In genomic region chr3:66076861-66077495, GRCh38 we compare ENCODE assay signal across 24 cellular contexts. TPM values are rescaled to one million over a fixed set of nuclear protein-coding genes. Genes with fewer than 3 reads are reported as not detected.
DNase-seq lines count a peak whose midpoint lies in the region; ATAC-seq, FAIRE-seq and TF ChIP-seq lines count a peak whose summit lies in the region.
"Had no signal": no experiment of that assay in that cellular context is flagged by ENCODE, and none has a peak within 500 bp of the region (broad histone marks: within the 10 kb centered on the region; RNA-seq: fewer than 3 reads in every experiment).

No MANE protein-coding gene starts in this region.

- H3K27me3 ChIP-seq in BJ (ENCODE audit: control insufficient read depth, insufficient read depth, low read length): no peaks in the 10 kb centered on the region
- H3K27me3 ChIP-seq in SK-N-SH (ENCODE audit: insufficient read depth): no peaks in the 10 kb centered on the region
- H3K27me3 ChIP-seq in stomach: no peaks in the 10 kb centered on the region
- H3K27me3 ChIP-seq in left ventricle myocardium inferior (ENCODE audit: low read depth): no peaks in the 10 kb centered on the region
- H3K27me3 ChIP-seq: esophagus muscularis mucosa, suprapubic skin had no signal

- peaks cover 22% of the 10 kb centered on the region for H3F3A ChIP-seq in SK-N-SH (replicated peaks; ENCODE audit: insufficient read depth)

- TF ChIP-seq EP300 in SK-N-SH (IDR thresholded peaks at IDR 0.05; ENCODE audit: borderline replicate concordance in 1 of 2, low read depth in 1 of 2, low read length in 1 of 2): peak; percentile 77 to 92; a peak in 3 of 4 replicates
- TF ChIP-seq EP300 in stomach (IDR thresholded peaks at IDR 0.05): no peak

- peak overlapping the region; percentile 72 to 95 for H3K27ac ChIP-seq in SK-N-SH (ENCODE audit: low read depth in 2 of 2, low read length in 1 of 2)
- H3K27ac ChIP-seq in stomach: no peak overlapping the region
- H3K27ac ChIP-seq in left ventricle myocardium inferior (replicated peaks): no peak overlapping the region
- H3K27ac ChIP-seq: esophagus muscularis mucosa, suprapubic skin had no signal

- intact Hi-C loops in sciatic nerve (cut with DNase I): no loop called here
- intact Hi-C loops in stomach (cut with DNase I; ENCODE audit: low total_unique reads): no loop called here
- intact Hi-C loops in left ventricle myocardium inferior (cut with micrococcal nuclease): no loop called here

- peak; percentile 44 for TF ChIP-seq RAD21 in SK-N-SH (IDR thresholded peaks at IDR 0.05; ENCODE audit: low read length)

- peak; percentile 96 for ATAC-seq in sciatic nerve
- ATAC-seq: left colon, mucosa of descending colon had no signal

- H3K36me3 ChIP-seq in BJ (ENCODE audit: control insufficient read depth, insufficient read depth, low read length) (no peaks in the 10 kb centered on the region), SK-N-SH (replicated peaks in 1 of 2; ENCODE audit: control insufficient read depth in 1 of 2, insufficient read depth in 2 of 2, low read length in 1 of 2) (no peaks in the 10 kb centered on the region), stomach (no peaks in the 10 kb centered on the region), left ventricle myocardium inferior (no peaks in the 10 kb centered on the region)
- H3K36me3 ChIP-seq: esophagus muscularis mucosa, suprapubic skin had no signal

- H3K4me2 ChIP-seq in SK-N-SH: peak overlapping the region; percentile 46; the same call in 1 of the 2 replicates

- no peaks in the 10 kb centered on the region for H4K20me1 ChIP-seq in SK-N-SH (ENCODE audit: insufficient read depth)

- H3K9me3 ChIP-seq in SK-N-SH (no peaks in the 10 kb centered on the region), stomach (no peaks in the 10 kb centered on the region), left ventricle myocardium inferior (replicated peaks) (peaks cover 9% of the 10 kb centered on the region)
- H3K9me3 ChIP-seq: mucosa of descending colon, suprapubic skin had no signal

- no peak for TF ChIP-seq POLR2A in stomach (IDR thresholded peaks at IDR 0.05)

- no peak for TF ChIP-seq CTCF in BJ (IDR thresholded peaks at IDR 0.05; ENCODE audit: insufficient read depth, low read depth, low read length)
- no peak for TF ChIP-seq CTCF in SK-N-SH (IDR thresholded peaks at IDR 0.05)
- TF ChIP-seq CTCF in fibroblast of villous mesenchyme (IDR thresholded peaks at IDR 0.05; ENCODE audit: insufficient read depth, low read depth, low read length): no peak
- no peak for TF ChIP-seq CTCF in stomach (IDR thresholded peaks at IDR 0.05)
- no peak for TF ChIP-seq CTCF in left ventricle myocardium inferior (IDR thresholded peaks at IDR 0.05; ENCODE audit: borderline replicate concordance)

- peak overlapping the region; percentile 7 for H2AFZ ChIP-seq in SK-N-SH (ENCODE audit: low read depth)

- 9% methylated on average over 6 of the region's 6 CpGs for whole genome bisulfite sequencing in SK-N-SH (ENCODE audit: low lambda C conversion rate)
- WGBS in stomach, 5 donors: 73 to 87% (median 78%) methylated on average over 6 of the region's 6 CpGs

- peaks cover 7 to 19% of the 10 kb centered on the region in 2 experiments; a peak in 3 of 4 replicates for H3K4me1 ChIP-seq in SK-N-SH (ENCODE audit: control insufficient read depth in 1 of 2, insufficient read depth in 2 of 2, low read depth in 1 of 2, low read length in 1 of 2)
- H3K4me1 ChIP-seq in stomach: peaks cover 0 to 14% (median 4%) of the 10 kb centered on the region in 4 donors
- no peaks in the 10 kb centered on the region for H3K4me1 ChIP-seq in left ventricle myocardium inferior
- H3K4me1 ChIP-seq: esophagus muscularis mucosa, suprapubic skin had no signal

- peak; percentile 84 for DNase-seq in BJ (ENCODE audit: low read depth)
- DNase-seq in SK-N-SH: peak; percentile 78
- peak; percentile 57 for DNase-seq in fibroblast of villous mesenchyme (ENCODE audit: low read depth)
- DNase-seq in sciatic nerve (ENCODE audit: low spot score): no peak
- DNase-seq in stomach: no peak
- no peak for DNase-seq in HTR-8/SVneo (ENCODE audit: insufficient read length, low spot score)
- DNase-seq in left ventricle myocardium inferior: no peak
- DNase-seq in NCI-H1417 (lab: John Stamatoyannopoulos, UW): no peak
- DNase-seq: activated CD4-positive, alpha-beta T cell treated with anti-CD3 and anti-CD28 coated beads, Interleukin-2, amount 50 U/mL, for 48 hours; activated naive CD4-positive, alpha-beta T cell treated with anti-CD3 and anti-CD28 coated beads, Interleukin-2, amount 10 ng/mL, durations not matched to agents 7 days and 5 days; activated T-cell treated with anti-CD3 and anti-CD28 coated beads, Interleukin-2, amount 50 U/mL, for 1 hour; C1 segment of cervical spinal cord; DMS53; Kasumi-1; left colon; mucosa of descending colon; NCI-H1436; NK-92 treated with Interleukin-12 subunit alpha and Interleukin-12 subunit beta, amount 100 ng/mL, for 24 hours; occipital lobe; stimulated activated CD4-positive, alpha-beta T cell treated with anti-CD3 and anti-CD28 coated beads, Interleukin-4, amount 100 ng/mL, for 24 hours had no signal

- H3K4me3 ChIP-seq in BJ (ENCODE audit: low read depth, low read length): no peak overlapping the region
- H3K4me3 ChIP-seq in SK-N-SH (ENCODE audit: low read depth in 2 of 2, low read length in 1 of 2): peak overlapping the region in 1 of 2 experiments; percentile 6; a peak in 1 of 4 replicates
- H3K4me3 ChIP-seq in fibroblast of villous mesenchyme (ENCODE audit: low read depth, low read length): no peak overlapping the region
- H3K4me3 ChIP-seq in stomach: no peak overlapping the region
- H3K4me3 ChIP-seq in left ventricle myocardium inferior: no peak overlapping the region
- H3K4me3 ChIP-seq: esophagus muscularis mucosa, mucosa of descending colon, suprapubic skin had no signal

- H3K9me2 ChIP-seq in SK-N-SH: no peaks in the 10 kb centered on the region

- H3K79me2 ChIP-seq in SK-N-SH (ENCODE audit: insufficient read depth): no peaks in the 10 kb centered on the region

- H3K9ac ChIP-seq in SK-N-SH: peak overlapping the region; percentile 37; the same call in 1 of the 2 replicates

- CTCF ChIA-PET in BJ (lab: Yijun Ruan, JAX): interaction anchor here (0.6 kb wide), 1 partner anchor 182 kb away, joined by 4 read pairs; no protein-coding TSS in a partner anchor
- CTCF ChIA-PET in SK-N-SH (lab: Yijun Ruan, JAX): interaction anchor here (0.9 to 1.3 kb wide), 2 partner anchors 16 to 62 kb away, joined by 3 to 4 read pairs; no protein-coding TSS in a partner anchor

- POLR2A ChIA-PET in BJ (lab: Charles Lee): interaction anchor here (0.6 kb wide), 1 partner anchor 56 kb away, joined by 3 read pairs; no protein-coding TSS in a partner anchor
- POLR2A ChIA-PET in SK-N-SH (lab: Yijun Ruan, JAX): no interaction called here

- FAIRE-seq in HTR-8/SVneo (lab: Jason Lieb, UNC): no peak
- FAIRE-seq: GM19239, H54 had no signal

TF ChIP-seq in SK-N-SH, 30 proteins besides CTCF, POLR2A, EP300 and RAD21 (continues in another document):
- TF ChIP-seq EZH2phosphoT487 (IDR thresholded peaks at IDR 0.05; ENCODE audit: borderline replicate concordance, low read depth) (no peak), YY1 (IDR thresholded peaks at IDR 0.05; ENCODE audit: low read depth) (no peak), MXI1 (IDR thresholded peaks at IDR 0.05; ENCODE audit: low read depth, low read length) (peak; percentile 88), USF1 (IDR thresholded peaks at IDR 0.05; ENCODE audit: borderline replicate concordance, low read depth) (peak; percentile 6; the same call in 1 of the 2 replicates), TAF1 (IDR thresholded peaks at IDR 0.05; ENCODE audit: borderline replicate concordance, low read depth, low read length) (0 out of 2 replicates have a peak, but pooled peaks have one; percentile 24), FOSL2 (IDR thresholded peaks at IDR 0.05; ENCODE audit: borderline replicate concordance, low read depth) (peak; percentile 28; the same call in 1 of the 2 replicates), ELF1 (IDR thresholded peaks at IDR 0.05) (no peak), NFIC (IDR thresholded peaks at IDR 0.05; ENCODE audit: borderline replicate concordance) (peak; percentile 56; the same call in 1 of the 2 replicates), CHD2 (IDR thresholded peaks at IDR 0.05; ENCODE audit: low read length, partially characterized antibody) (peak; percentile 73), USF2 (IDR thresholded peaks at IDR 0.05; ENCODE audit: borderline replicate concordance, low read depth, low read length) (no peak), TEAD4 (IDR thresholded peaks at IDR 0.05; ENCODE audit: borderline replicate concordance, insufficient read depth) (peak; percentile 64; the same call in 1 of the 2 replicates), JUND (IDR thresholded peaks at IDR 0.05) (no peak; the same call in 1 of the 2 replicates), TCF12 (IDR thresholded peaks at IDR 0.05) (peak; percentile 99), NRF1 (IDR thresholded peaks at IDR 0.05; ENCODE audit: low read depth, low read length) (no peak)

RNA-seq across cellular contexts. Expression of gene MAGI1, which starts 38.3 kb away (rescaled TPM):
- polyA plus RNA-seq in BJ (2011; rRNA removed) (14.4 and 15.2 TPM in 2 replicates), SK-N-SH (2012; rRNA removed) (10.3 and 11.1 TPM in 2 replicates), stomach (10 to 100 TPM in 2 of 3 donors, 1 to 10 TPM in 1; 5.7 to 14.7 (median 14.5) TPM)
- polyA minus RNA-seq in BJ (2011; rRNA and poly(A)+ RNA removed): 24.5 and 31.1 TPM in 2 replicates
- 7.0 and 8.2 TPM in 2 replicates for polyA plus RNA-seq in SK-N-SH (2012; cell fraction: cytosol; rRNA removed)
- 21.6 and 25.4 TPM in 2 replicates for polyA plus RNA-seq in SK-N-SH (2012; cell fraction: nucleus; rRNA removed)
- total RNA-seq in fibroblast of villous mesenchyme (20.7 and 29.0 TPM in 2 replicates), sciatic nerve (64.6 TPM), stomach (100 to 1,000 TPM in 3 of 5 donors, 10 to 100 TPM in 2; 83.9 to 237 (median 105) TPM), left ventricle myocardium inferior (36.6 TPM)

Comparison
In these comparisons a context has a peak if more than half of its experiments do, and no peak if none do; other contexts are left out.
1. DNase-seq: peak in BJ (single experiment), SK-N-SH (single experiment) and fibroblast of villous mesenchyme (single experiment); none in sciatic nerve (single experiment), stomach (single experiment), HTR-8/SVneo (single experiment), left ventricle myocardium inferior (single experiment) and NCI-H1417 (0 of 3).
2. H3K27ac ChIP-seq: peak in SK-N-SH (2 of 2); none in stomach (0 of 5) and left ventricle myocardium inferior (single experiment).